ENCODE assay signal across 24 cellular contexts in genomic region chr4:17557880-17558279, GRCh38. TPM values are rescaled to one million over a fixed set of nuclear protein-coding genes. Genes with fewer than 3 reads are reported as not detected.
"Had no signal": no experiment of that assay in that cellular context is flagged by ENCODE, and none has a peak within 500 bp of the region (broad histone marks: within the 10 kb centered on the region; RNA-seq: fewer than 3 reads in every experiment).

No MANE protein-coding gene starts in this region.

- H3K4me1 Mint-ChIP-seq: activated B cell treated with CpG ODN at 0.5 μM for 24 hours, mesothelial cell of epicardium, nephron progenitor cell had no signal

- DNase-seq: activated B cell treated with CpG ODN at 0.5 μM for 24 hours; activated CD4-positive, alpha-beta T cell treated with anti-CD3 and anti-CD28 coated beads, Interleukin-2, amount 10 ng/mL, durations not matched to agents 24 days and 14 days; activated CD8-positive, alpha-beta memory T cell treated with anti-CD3 and anti-CD28 coated beads, Interleukin-2, amount 50 U/mL, for 4 hours; activated CD8-positive, alpha-beta T cell treated with anti-CD3 and anti-CD28 coated beads, Interleukin-2, amount 10 ng/mL, durations not matched to agents 7 days and 5 days; activated gamma-delta T cell; activated T-cell treated with anti-CD3 and anti-CD28 coated beads, Interleukin-2, amount 50 U/mL, for 48 hours; brain microvascular endothelial cell; cortex of kidney; effector CD8-positive, alpha-beta T cell; heart right ventricle; left cardiac atrium; lower lobe of right lung; nephron progenitor cell; occipital lobe; small intestine; trophoblast cell had no signal

- H3K9me3 Mint-ChIP-seq: activated B cell treated with CpG ODN at 0.5 μM for 24 hours; activated CD4-positive, alpha-beta T cell treated with anti-CD3 and anti-CD28 coated beads, Interleukin-2, amount 10 ng/mL, durations not matched to agents 24 days and 14 days; activated naive CD4-positive, alpha-beta T cell treated with anti-CD3 and anti-CD28 coated beads, Interleukin-2, amount 50 U/mL, for 72 hours; mesothelial cell of epicardium; nephron progenitor cell; stimulated activated naive CD8-positive, alpha-beta T cell treated with anti-CD3 and anti-CD28 coated beads, Interleukin-15, Interleukin-2, amounts not matched to agents 100 ng/mL and 50 ng/mL, for 24 hours had no signal

- ATAC-seq: activated CD8-positive, alpha-beta T cell treated with anti-CD3 and anti-CD28 coated beads, Interleukin-2, amount 10 ng/mL, durations not matched to agents 7 days and 5 days; activated naive CD4-positive, alpha-beta T cell treated with anti-CD3 and anti-CD28 coated beads, Interleukin-2, amount 50 U/mL, for 72 hours; gastroesophageal sphincter; heart right ventricle; left cardiac atrium; lower lobe of right lung had no signal

- H3K27ac Mint-ChIP-seq: activated B cell treated with CpG ODN at 0.5 μM for 24 hours; activated CD4-positive, alpha-beta T cell treated with anti-CD3 and anti-CD28 coated beads, Interleukin-2, amount 10 ng/mL, durations not matched to agents 24 days and 14 days; activated CD8-positive, alpha-beta T cell treated with anti-CD3 and anti-CD28 coated beads, Interleukin-2, amount 10 ng/mL, durations not matched to agents 7 days and 5 days; activated naive CD4-positive, alpha-beta T cell treated with anti-CD3 and anti-CD28 coated beads, Interleukin-2, amount 50 U/mL, for 72 hours; mesothelial cell of epicardium; nephron progenitor cell; stimulated activated naive CD8-positive, alpha-beta T cell treated with anti-CD3 and anti-CD28 coated beads, Interleukin-15, Interleukin-2, amounts not matched to agents 100 ng/mL and 50 ng/mL, for 24 hours had no signal

- H3K4me3 ChIP-seq: gastroesophageal sphincter, heart right ventricle, lower lobe of right lung, suprapubic skin had no signal

- H3K4me3 Mint-ChIP-seq: activated B cell treated with CpG ODN at 0.5 μM for 24 hours; activated CD4-positive, alpha-beta T cell treated with anti-CD3 and anti-CD28 coated beads, Interleukin-2, amount 10 ng/mL, durations not matched to agents 24 days and 14 days; activated CD8-positive, alpha-beta T cell treated with anti-CD3 and anti-CD28 coated beads, Interleukin-2, amount 10 ng/mL, durations not matched to agents 7 days and 5 days; mesothelial cell of epicardium; nephron progenitor cell; stimulated activated naive CD8-positive, alpha-beta T cell treated with anti-CD3 and anti-CD28 coated beads, Interleukin-15, Interleukin-2, amounts not matched to agents 100 ng/mL and 50 ng/mL, for 24 hours had no signal

- H3K36me3 Mint-ChIP-seq: activated naive CD4-positive, alpha-beta T cell treated with anti-CD3 and anti-CD28 coated beads, Interleukin-2, amount 50 U/mL, for 72 hours; mesothelial cell of epicardium had no signal

RNA-seq across cellular contexts. Expression of gene CLRN2, which starts 42.9 kb away (rescaled TPM):
- total RNA-seq: activated B cell treated with CpG ODN at 0.5 μM for 24 hours; activated CD4-positive, alpha-beta T cell treated with anti-CD3 and anti-CD28 coated beads, Interleukin-2, amount 10 ng/mL, durations not matched to agents 24 days and 14 days; activated CD8-positive, alpha-beta T cell treated with anti-CD3 and anti-CD28 coated beads, Interleukin-2, amount 10 ng/mL, durations not matched to agents 7 days and 5 days; activated naive CD4-positive, alpha-beta T cell treated with anti-CD3 and anti-CD28 coated beads, Interleukin-2, amount 50 U/mL, for 72 hours; endothelial cell of umbilical vein; gastroesophageal sphincter; heart right ventricle; left cardiac atrium; lower lobe of right lung; mesothelial cell of epicardium; occipital lobe; posterior vena cava; suprapubic skin; T-helper 2 cell treated with Interferon-gamma antibody and Interleukin-4, amounts not matched to agents 100 ng/mL and 5 ng/mL, for 36 hours had no signal
